ENCODE assay signal across 8 cellular contexts in the genomic region with DNA sequence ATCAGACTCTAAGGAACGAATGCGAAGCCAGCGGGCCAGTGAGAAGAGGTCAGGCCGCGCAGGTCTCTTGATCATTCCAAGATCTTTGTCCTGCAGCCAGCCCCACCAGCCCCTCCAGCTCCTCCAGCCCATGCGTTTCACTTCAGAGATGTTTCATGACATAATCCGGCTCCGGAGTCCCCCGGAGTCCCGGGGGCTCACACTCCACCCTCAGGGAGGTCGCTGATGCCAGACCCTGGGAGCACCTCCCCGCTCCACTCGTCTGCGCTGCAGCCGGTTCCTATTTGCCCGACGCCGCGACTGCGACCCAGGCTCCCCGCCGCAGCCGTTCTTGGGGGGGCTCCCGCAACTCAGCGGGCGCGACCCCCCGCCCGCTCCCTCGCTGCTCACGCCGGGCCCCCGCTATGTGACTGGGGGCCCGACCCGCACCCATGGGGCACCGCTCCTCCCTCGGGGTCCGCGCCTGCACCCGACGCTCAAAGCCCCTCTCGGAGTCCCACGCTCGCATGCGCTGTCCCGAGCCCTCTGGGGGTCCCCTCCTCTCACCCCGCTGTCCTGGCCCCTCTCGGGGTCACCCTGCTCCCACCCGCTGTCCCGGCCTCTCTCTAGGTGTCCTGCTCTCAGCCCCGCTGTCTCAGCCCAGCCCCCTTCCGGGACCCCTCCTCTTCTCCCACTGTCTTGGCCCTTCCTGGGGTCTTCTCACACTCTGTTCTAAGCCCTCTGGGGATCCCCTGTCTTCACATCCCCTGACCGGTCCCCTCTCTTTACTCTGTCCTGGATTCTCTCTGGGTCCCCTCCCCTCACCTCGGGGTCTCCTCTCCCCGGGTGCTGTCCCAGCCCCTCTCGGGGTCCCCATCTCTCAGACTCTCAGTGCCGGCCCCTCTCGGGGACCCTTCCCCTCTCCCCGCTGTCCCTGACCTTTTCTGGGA. TPM values are rescaled to one million over a fixed set of nuclear protein-coding genes. Genes with fewer than 3 reads are reported as not detected.
DNase-seq lines count a peak whose midpoint lies in the region; ATAC-seq and TF ChIP-seq lines count a peak whose summit lies in the region.

No MANE protein-coding gene starts in this region.

- H3K4me3 ChIP-seq in MG63: peak overlapping the region; percentile 98
- peak overlapping the region; percentile 95 for H3K4me3 ChIP-seq in adipocyte (ENCODE audit: low read length)
- peak overlapping the region; percentile 78 for H3K4me3 ChIP-seq in iPS-15b (ENCODE audit: low read depth, low read length)
- peak overlapping the region; percentile 68 to 93 (median 88) for H3K4me3 ChIP-seq in spleen

- no peaks in the 10 kb centered on the region for H3K9me3 ChIP-seq in MG63
- H3K9me3 ChIP-seq in adipocyte (ENCODE audit: control insufficient read depth, low read length): no peaks in the 10 kb centered on the region
- no peaks in the 10 kb centered on the region for H3K9me3 ChIP-seq in iPS-15b (ENCODE audit: control insufficient read depth, insufficient read depth, low read length)
- H3K9me3 ChIP-seq in spleen: no peaks in the 10 kb centered on the region

- 1 to 2% (median 1%) methylated on average over 38 to 59 of the region's 59 CpGs for WGBS in spleen, 5 donors

- peaks cover 36% of the 10 kb centered on the region for H3K4me1 ChIP-seq in adipocyte (ENCODE audit: control insufficient read depth, insufficient read depth, low read length)
- peaks cover 20% of the 10 kb centered on the region for H3K4me1 ChIP-seq in iPS-15b (ENCODE audit: control insufficient read depth, insufficient read depth, low read length)
- peaks cover 10 to 73% (median 39%) of the 10 kb centered on the region in 6 donors for H3K4me1 ChIP-seq in spleen

- ATAC-seq in sciatic nerve (no peak), GM21576 (IDR thresholded peaks at IDR 0.05; ENCODE audit: unreplicated experiment) (no peak)

- intact Hi-C loops in spleen (cut with DNase I; ENCODE audit: low total_unique reads) (loop anchor here (10.0 kb wide), 1 partner anchor 247 kb away; no protein-coding TSS in a partner anchor), sciatic nerve (cut with DNase I) (loop anchor here (10.0 kb wide), 1 partner anchor 237 kb away; the partner anchor contains the start of gene PEBP1)

- DNase-seq in D341Med (ENCODE audit: low spot score) (peak; percentile 52), MG63 (peak; percentile 22), adipocyte (ENCODE audit: low read depth) (peak; percentile 38), spleen (peak; percentile 90), sciatic nerve (ENCODE audit: low spot score) (no peak), globus pallidus (ENCODE audit: low spot score) (no peak)

- no peak for TF ChIP-seq POLR2A in spleen (IDR thresholded peaks at IDR 0.05)

- no peak for TF ChIP-seq CTCF in spleen (IDR thresholded peaks at IDR 0.05 in 8 of 11, conservative IDR thresholded peaks at IDR 0.05 in 3 of 11)

- H3K27me3 ChIP-seq in MG63 (no peaks in the 10 kb centered on the region), adipocyte (replicated peaks; ENCODE audit: control insufficient read depth, insufficient read depth, low read length) (no peaks in the 10 kb centered on the region), iPS-15b (ENCODE audit: control insufficient read depth, insufficient read depth, low read length) (peaks cover 11% of the 10 kb centered on the region), spleen (replicated peaks in 1 of 7) (no peaks in the 10 kb centered on the region)

- peak overlapping the region; percentile 93 for H3K9ac ChIP-seq in adipocyte (ENCODE audit: low read length)
- H3K9ac ChIP-seq in iPS-15b (ENCODE audit: low read depth, low read length): peak overlapping the region; percentile 54

- H3K27ac ChIP-seq in spleen: peak overlapping the region in 5 of 8 donors; percentile 87 to 95 (median 94)

- H3K36me3 ChIP-seq in MG63: no peaks in the 10 kb centered on the region
- no peaks in the 10 kb centered on the region for H3K36me3 ChIP-seq in adipocyte (ENCODE audit: control insufficient read depth, insufficient read depth, low read length, severe bottlenecking)
- H3K36me3 ChIP-seq in iPS-15b (ENCODE audit: control insufficient read depth, insufficient read depth, low read length): no peaks in the 10 kb centered on the region
- H3K36me3 ChIP-seq in spleen: no peaks in the 10 kb centered on the region

RNA-seq across cellular contexts. Expression of gene TAOK3, which starts 1.1 kb away (rescaled TPM):
- 17.4 and 24.5 TPM in 2 replicates for total RNA-seq in MG63 (2014; rRNA removed; shearing (Covaris generic); ENCODE audit: low replicate concordance)
- total RNA-seq in spleen (10 to 100 TPM; 53.9 to 80.8 (median 63.2) TPM), sciatic nerve (44.1 TPM)
- polyA plus RNA-seq in spleen: 10 to 100 TPM; 12.7 to 15.7 (median 13.1) TPM

RNA-seq across cellular contexts. Expression of gene SUDS3, which starts 4.7 kb away (rescaled TPM):
- 20.5 and 46.8 TPM in 2 replicates for total RNA-seq in MG63 (2014; rRNA removed; shearing (Covaris generic); ENCODE audit: low replicate concordance)
- total RNA-seq in spleen (10 to 100 TPM; 27.3 to 90.9 (median 29.9) TPM), sciatic nerve (38.2 TPM)
- 10 to 100 TPM in 2 of 3 donors, 1 to 10 TPM in 1; 8.3 to 14.3 (median 10.8) TPM for polyA plus RNA-seq in spleen

Comparison
In these comparisons a context has a peak if more than half of its experiments do, and no peak if none do; other contexts are left out.
1. DNase-seq: peak in D341Med (single experiment), MG63 (single experiment), adipocyte (single experiment) and spleen (single experiment); none in sciatic nerve (single experiment) and globus pallidus (single experiment).
2. Peak in every context shown above with its lines, with median percentiles within 50 percentile points of each other: H3K4me3 ChIP-seq.